ENCODE assay signal across 29 cellular contexts in genomic region chr16:4646773-4647660, GRCh38. TPM values are rescaled to one million over a fixed set of nuclear protein-coding genes. Genes with fewer than 3 reads are reported as not detected.
DNase-seq lines count a peak whose midpoint lies in the region; ATAC-seq, FAIRE-seq and TF ChIP-seq lines count a peak whose summit lies in the region.
"Had no signal": no experiment of that assay in that cellular context is flagged by ENCODE, and none has a peak within 500 bp of the region (broad histone marks: within the 10 kb centered on the region; RNA-seq: fewer than 3 reads in every experiment).

No MANE protein-coding gene starts in this region.

- H3K27me3 ChIP-seq in trophoblast cell (ENCODE audit: insufficient read depth, low read length) (no peaks in the 10 kb centered on the region), GM23248 (replicated peaks; ENCODE audit: insufficient read depth) (no peaks in the 10 kb centered on the region)
- H3K27me3 ChIP-seq: gastroesophageal sphincter, uterus had no signal

- H3K27ac Mint-ChIP-seq in activated naive CD4-positive, alpha-beta T cell treated with anti-CD3 and anti-CD28 coated beads, Interleukin-2, amount 50 U/mL, for 24 hours = peak overlapping the region; percentile 51
- peak overlapping the region in 1 of 2 donors; percentile 76 for H3K27ac Mint-ChIP-seq in effector memory CD8-positive, alpha-beta T cell
- H3K27ac Mint-ChIP-seq: endodermal cell; T-helper 2 cell treated with Interferon-gamma antibody and Interleukin-4, amounts not matched to agents 5 μg/mL and 100 μg/mL, for 36 hours had no signal

- no peaks in the 10 kb centered on the region for H3K79me1 ChIP-seq in trophoblast cell (ENCODE audit: low read length)

- H4K91ac ChIP-seq in trophoblast cell (ENCODE audit: low read depth, low read length) = no peak overlapping the region

- H3K4me2 ChIP-seq in trophoblast cell (ENCODE audit: low read length) = no peak overlapping the region
- no peak overlapping the region for H3K4me2 ChIP-seq in GM23248 (ENCODE audit: unreplicated experiment)
- H3K4me2 ChIP-seq: SK-N-SH had no signal

- H3K36me3 ChIP-seq in trophoblast cell (ENCODE audit: control insufficient read depth in 1 of 2, insufficient read depth in 2 of 2, low read length in 2 of 2) = peaks cover 22 to 26% of the 10 kb centered on the region in 2 experiments
- H3K36me3 ChIP-seq in GM23248 (ENCODE audit: low read depth) = no peaks in the 10 kb centered on the region
- H3K36me3 ChIP-seq: uterus had no signal

- H2BK120ac ChIP-seq in trophoblast cell (ENCODE audit: insufficient read depth, low read length, poor library complexity) = no peak overlapping the region

- CTCF ChIA-PET in RWPE1 (lab: Yijun Ruan, JAX) = no interaction called here

- H3K4me3 ChIP-seq in trophoblast cell (ENCODE audit: low read depth, low read length) (no peak overlapping the region), GM23248 (no peak overlapping the region)
- H3K4me3 ChIP-seq: coronary artery, gastroesophageal sphincter, lung, uterus had no signal

- no peak overlapping the region for H2BK5ac ChIP-seq in trophoblast cell (ENCODE audit: low read depth, low read length, poor library complexity)

- H3K14ac ChIP-seq in trophoblast cell (ENCODE audit: low read length) = no peak overlapping the region

- no peak overlapping the region for H4K12ac ChIP-seq in trophoblast cell (ENCODE audit: low read depth, low read length)

- H3K9me3 Mint-ChIP-seq in activated naive CD4-positive, alpha-beta T cell treated with anti-CD3 and anti-CD28 coated beads, Interleukin-2, amount 50 U/mL, for 24 hours = no peaks in the 10 kb centered on the region
- no peaks in the 10 kb centered on the region for H3K9me3 Mint-ChIP-seq in effector memory CD8-positive, alpha-beta T cell
- H3K9me3 Mint-ChIP-seq: endodermal cell; T-helper 2 cell treated with Interferon-gamma antibody and Interleukin-4, amounts not matched to agents 5 μg/mL and 100 μg/mL, for 36 hours had no signal

- no peak overlapping the region for H2BK12ac ChIP-seq in trophoblast cell (ENCODE audit: low read length)

- H3K18ac ChIP-seq in trophoblast cell (ENCODE audit: low read length) = no peak overlapping the region

- no peak for DNase-seq in activated naive CD4-positive, alpha-beta T cell (lab: John Stamatoyannopoulos, UW)
- DNase-seq in RWPE1 (ENCODE audit: low spot score) (no peak), trophoblast cell (no peak), urothelium cell line (ENCODE audit: low spot score) (no peak), GM23248 (no peak)
- no peak for DNase-seq in effector memory CD8-positive, alpha-beta T cell
- DNase-seq: ACHN; amygdala; C1 segment of cervical spinal cord; endodermal cell; KBM-7; kidney; NCI-H1694; NCI-H2171 treated with DMSO at 0.1 percent for 48 hours; NCI-H526; retina; RPMI8226; SK-N-SH; stimulated activated CD4-positive, alpha-beta T cell treated with anti-CD3 and anti-CD28 coated beads, Interleukin-4, amount 100 ng/mL, for 24 hours; uterus; WERI-Rb-1 had no signal

- H3K4me1 ChIP-seq in trophoblast cell (ENCODE audit: control insufficient read depth in 1 of 2, insufficient read depth in 2 of 2, low read length in 2 of 2) (no peaks in the 10 kb centered on the region), GM23248 (ENCODE audit: insufficient read depth) (no peaks in the 10 kb centered on the region)
- H3K4me1 ChIP-seq: gastroesophageal sphincter, uterus had no signal

- no peak for FAIRE-seq in urothelium cell line (lab: Jason Lieb, UNC)
- FAIRE-seq: bronchial epithelial cell, kidney had no signal

- H3K27ac ChIP-seq in RWPE1 = peak overlapping the region; percentile 29
- H3K27ac ChIP-seq in trophoblast cell (ENCODE audit: low read depth, low read length) = no peak overlapping the region
- no peak overlapping the region for H3K27ac ChIP-seq in GM23248
- H3K27ac ChIP-seq: coronary artery, gastroesophageal sphincter, uterus, WERI-Rb-1 had no signal

- H3F3A ChIP-seq in GM23248 (ENCODE audit: insufficient read depth) = no peaks in the 10 kb centered on the region

- ATAC-seq in effector memory CD8-positive, alpha-beta T cell (replicated peaks) = peak; percentile 13
- no peak for ATAC-seq in GM21381 (IDR thresholded peaks at IDR 0.05; ENCODE audit: unreplicated experiment)
- ATAC-seq: gastroesophageal sphincter, HCT116 had no signal

- in situ Hi-C loops in GM23248 (cut with MboI) = no loop called here

- H3K4ac ChIP-seq in trophoblast cell (ENCODE audit: low read depth, low read length) = peak overlapping the region; percentile 17

- H4K8ac ChIP-seq in trophoblast cell (ENCODE audit: low read depth, low read length) = no peak overlapping the region

- H4K20me1 ChIP-seq in GM23248 (ENCODE audit: insufficient read depth) = no peaks in the 10 kb centered on the region; the same call in 1 of the 2 replicates

- H3K9ac ChIP-seq in trophoblast cell (ENCODE audit: low read length) = no peak overlapping the region
- no peak overlapping the region for H3K9ac ChIP-seq in GM23248
- H3K9ac ChIP-seq: SK-N-SH had no signal

- no peak overlapping the region for H3K23ac ChIP-seq in trophoblast cell (ENCODE audit: low read length)

- no peaks in the 10 kb centered on the region for H3K79me2 ChIP-seq in trophoblast cell (ENCODE audit: control insufficient read depth, insufficient read depth, low read length, poor library complexity)
- H3K79me2 ChIP-seq in GM23248 (ENCODE audit: insufficient read depth) = peaks cover 88% of the 10 kb centered on the region

- H2AFZ ChIP-seq in trophoblast cell (ENCODE audit: insufficient read depth, low read length, poor library complexity) (no peak overlapping the region), GM23248 (no peak overlapping the region)

- H3K9me3 ChIP-seq in trophoblast cell (ENCODE audit: insufficient read depth, low read depth, low read length) (peaks cover 9% of the 10 kb centered on the region), GM23248 (ENCODE audit: low read depth) (no peaks in the 10 kb centered on the region)
- H3K9me3 ChIP-seq: gastroesophageal sphincter, SK-N-SH, uterus had no signal

- H3K4me3 Mint-ChIP-seq in activated naive CD4-positive, alpha-beta T cell treated with anti-CD3 and anti-CD28 coated beads, Interleukin-2, amount 50 U/mL, for 24 hours = no peak overlapping the region
- no peak overlapping the region for H3K4me3 Mint-ChIP-seq in effector memory CD8-positive, alpha-beta T cell
- H3K4me3 Mint-ChIP-seq: endodermal cell; T-helper 2 cell treated with Interferon-gamma antibody and Interleukin-4, amounts not matched to agents 5 μg/mL and 100 μg/mL, for 36 hours had no signal

- TF ChIP-seq CTCF in RWPE1 (conservative IDR thresholded peaks at IDR 0.05; ENCODE audit: low read depth) = no peak

- WGBS in trophoblast cell (ENCODE audit: extremely low coverage, insufficient coverage, insufficient read length) = no CpG with 5 or more reads among the region's 22 CpGs
- 96 to 97% methylated on average over 22 of the region's 22 CpGs for WGBS in GM23248 (ENCODE audit: low coverage in 1 of 2, low lambda C conversion rate in 2 of 2, missing lambda C conversion rate in 2 of 2), 2 experiments

- H3K9me2 ChIP-seq in GM23248 (ENCODE audit: insufficient read depth) = no peaks in the 10 kb centered on the region
- H3K9me2 ChIP-seq: SK-N-SH had no signal

- H3K36me3 Mint-ChIP-seq in activated naive CD4-positive, alpha-beta T cell treated with anti-CD3 and anti-CD28 coated beads, Interleukin-2, amount 50 U/mL, for 24 hours = peaks cover 2% of the 10 kb centered on the region
- peaks cover 30% of the 10 kb centered on the region for H3K36me3 Mint-ChIP-seq in effector memory CD8-positive, alpha-beta T cell (ENCODE audit: insufficient read depth)

- no peaks in the 10 kb centered on the region for H3K27me3 Mint-ChIP-seq in activated naive CD4-positive, alpha-beta T cell treated with anti-CD3 and anti-CD28 coated beads, Interleukin-2, amount 50 U/mL, for 24 hours
- H3K27me3 Mint-ChIP-seq in effector memory CD8-positive, alpha-beta T cell = no peaks in the 10 kb centered on the region

- POLR2A ChIA-PET in RWPE1 (lab: Yijun Ruan, JAX; ENCODE audit: low non-redundant PET) = no interaction called here

- peaks cover 41% of the 10 kb centered on the region for H3K4me1 Mint-ChIP-seq in activated naive CD4-positive, alpha-beta T cell treated with anti-CD3 and anti-CD28 coated beads, Interleukin-2, amount 50 U/mL, for 24 hours
- peaks cover 18% of the 10 kb centered on the region in 2 donors for H3K4me1 Mint-ChIP-seq in effector memory CD8-positive, alpha-beta T cell (ENCODE audit: low read depth in 2 of 2)
- H3K4me1 Mint-ChIP-seq: endodermal cell had no signal

- H2AK5ac ChIP-seq in trophoblast cell (ENCODE audit: low read length) = no peak overlapping the region

RNA-seq across cellular contexts. Expression of gene MGRN1, which starts 22.4 kb away (rescaled TPM):
- 52.1 and 52.4 TPM in 2 replicates for polyA plus RNA-seq in trophoblast cell (2013)
- total RNA-seq in GM23248 (2014; rRNA removed; shearing (Covaris generic)) = 26.4 and 30.2 TPM in 2 replicates
- 13.1 and 14.0 TPM in 2 replicates for polyA plus RNA-seq in GM23248 (2016; fragmentation: Nextera tagmentation; extraction: Ambion mirVana)

RNA-seq across cellular contexts. Expression of gene UBALD1, which starts 32.3 kb away (rescaled TPM):
- 52.8 and 57.6 TPM in 2 replicates for polyA plus RNA-seq in trophoblast cell (2013)
- 9.9 and 17.4 TPM in 2 replicates for total RNA-seq in GM23248 (2014; rRNA removed; shearing (Covaris generic))
- polyA plus RNA-seq in GM23248 (2016; fragmentation: Nextera tagmentation; extraction: Ambion mirVana) = 10.3 and 11.5 TPM in 2 replicates

RNA-seq across cellular contexts. Expression of gene NUDT16L1, which starts 46.3 kb away (rescaled TPM):
- polyA plus RNA-seq in trophoblast cell (2013) = 21.1 and 21.4 TPM in 2 replicates
- 34.8 and 43.6 TPM in 2 replicates for total RNA-seq in GM23248 (2014; rRNA removed; shearing (Covaris generic))
- polyA plus RNA-seq in GM23248 (2016; fragmentation: Nextera tagmentation; extraction: Ambion mirVana) = 42.9 and 43.6 TPM in 2 replicates
